In genomic region chr7:42961182-42961581, GRCh38 we compare ENCODE assay signal across 14 cellular contexts. TPM values are rescaled to one million over a fixed set of nuclear protein-coding genes. Genes with fewer than 3 reads are reported as not detected.
A peak's percentile ranks its signal among the peaks of the same experiment; 100 is the strongest.
DNase-seq lines count a peak whose midpoint lies in the region; ATAC-seq and TF ChIP-seq lines count a peak whose summit lies in the region.
"Had no signal": no experiment of that assay in that cellular context is flagged by ENCODE, and none has a peak within 500 bp of the region (broad histone marks: within the 10 kb centered on the region; RNA-seq: fewer than 3 reads in every experiment).

No MANE protein-coding gene starts in this region.

- TF ChIP-seq RAD21 in SK-N-SH (IDR thresholded peaks at IDR 0.05; ENCODE audit: low read length): no peak

- H4K91ac ChIP-seq in trophoblast cell (ENCODE audit: low read depth, low read length): no peak overlapping the region

- no peak overlapping the region for H4K12ac ChIP-seq in trophoblast cell (ENCODE audit: low read depth, low read length)

- H3K9me2 ChIP-seq in SK-N-SH: no peaks in the 10 kb centered on the region

- 2% methylated on average over 2 of the region's 2 CpGs for WGBS in SK-N-SH (ENCODE audit: low lambda C conversion rate)
- WGBS in trophoblast cell (ENCODE audit: extremely low coverage, insufficient coverage, insufficient read length): no CpG with 5 or more reads among the region's 2 CpGs

- no peak overlapping the region for H3K23ac ChIP-seq in trophoblast cell (ENCODE audit: low read length)

- intact Hi-C loops in Caco-2 (cut with micrococcal nuclease; ENCODE audit: unreplicated experiment): no loop called here

- peaks cover 13% of the 10 kb centered on the region for H3K27me3 Mint-ChIP-seq in Caco-2 (ENCODE audit: insufficient read depth, unreplicated experiment)

- CTCF ChIA-PET in SK-N-SH (lab: Yijun Ruan, JAX): interaction anchor here (0.9 to 2.6 kb wide), 6 partner anchors 11 to 622 kb away, joined by 3 to 17 read pairs (median 5); partner anchors contain the start of gene STK17A
- CTCF ChIA-PET in Caco-2 (lab: Charles Lee): no interaction called here

- no peaks in the 10 kb centered on the region for H3K79me1 ChIP-seq in trophoblast cell (ENCODE audit: low read length)

- no peak overlapping the region for H2BK12ac ChIP-seq in trophoblast cell (ENCODE audit: low read length)

- H3K36me3 Mint-ChIP-seq in Caco-2 (ENCODE audit: insufficient read depth, unreplicated experiment): no peaks in the 10 kb centered on the region

- H2BK5ac ChIP-seq in trophoblast cell (ENCODE audit: low read depth, low read length, poor library complexity): no peak overlapping the region

- no peak overlapping the region for H3K18ac ChIP-seq in trophoblast cell (ENCODE audit: low read length)

- no peak overlapping the region for H2BK120ac ChIP-seq in trophoblast cell (ENCODE audit: insufficient read depth, low read length, poor library complexity)

- no peak for TF ChIP-seq CTCF in SK-N-SH (IDR thresholded peaks at IDR 0.05)
- no peak for TF ChIP-seq CTCF in WERI-Rb-1 (IDR thresholded peaks at IDR 0.05; ENCODE audit: low read depth, low read length)
- no peak for TF ChIP-seq CTCF in Caco-2 (IDR thresholded peaks at IDR 0.05; ENCODE audit: insufficient read depth in 1 of 2, low read depth in 1 of 2, low read length in 1 of 2, severe bottlenecking in 1 of 2, unreplicated experiment in 1 of 2)

- H3K9me3 ChIP-seq in SK-N-SH (no peaks in the 10 kb centered on the region), WERI-Rb-1 (ENCODE audit: severe bottlenecking) (peaks cover 2% of the 10 kb centered on the region), trophoblast cell (ENCODE audit: insufficient read depth, low read depth, low read length) (no peaks in the 10 kb centered on the region), Caco-2 (peaks cover 6% of the 10 kb centered on the region; the same call in 1 of the 2 replicates)

- no peaks in the 10 kb centered on the region for H3K36me3 ChIP-seq in SK-N-SH (replicated peaks in 1 of 2; ENCODE audit: control insufficient read depth in 1 of 2, insufficient read depth in 2 of 2, low read length in 1 of 2)
- no peaks in the 10 kb centered on the region for H3K36me3 ChIP-seq in WERI-Rb-1
- H3K36me3 ChIP-seq in trophoblast cell (ENCODE audit: control insufficient read depth in 1 of 2, insufficient read depth in 2 of 2, low read length in 2 of 2): no peaks in the 10 kb centered on the region
- H3K36me3 ChIP-seq in Caco-2 (ENCODE audit: control insufficient read depth, insufficient read depth, low read length): no peaks in the 10 kb centered on the region
- H3K36me3 ChIP-seq: BLaER1 had no signal

- POLR2A ChIA-PET in SK-N-SH (lab: Yijun Ruan, JAX) (no interaction called here), Caco-2 (lab: Charles Lee) (no interaction called here)

- TF ChIP-seq EP300 in SK-N-SH (IDR thresholded peaks at IDR 0.05; ENCODE audit: borderline replicate concordance in 1 of 2, low read depth in 1 of 2, low read length in 1 of 2): no peak

- no peaks in the 10 kb centered on the region for H3K4me1 ChIP-seq in SK-N-SH (ENCODE audit: control insufficient read depth in 1 of 2, insufficient read depth in 2 of 2, low read depth in 1 of 2, low read length in 1 of 2)
- peaks cover 5 to 8% of the 10 kb centered on the region in 2 experiments for H3K4me1 ChIP-seq in trophoblast cell (ENCODE audit: control insufficient read depth in 1 of 2, insufficient read depth in 2 of 2, low read length in 2 of 2)
- no peaks in the 10 kb centered on the region for H3K4me1 ChIP-seq in Caco-2

- no peaks in the 10 kb centered on the region for H4K20me1 ChIP-seq in SK-N-SH (ENCODE audit: insufficient read depth)
- H4K20me1 ChIP-seq: BLaER1 had no signal

- no peak overlapping the region for H3K4me2 ChIP-seq in SK-N-SH
- no peak overlapping the region for H3K4me2 ChIP-seq in trophoblast cell (ENCODE audit: low read length)
- H3K4me2 ChIP-seq: BLaER1 had no signal

- H3K27me3 ChIP-seq in SK-N-SH (ENCODE audit: insufficient read depth): peaks cover 20% of the 10 kb centered on the region; the same call in 1 of the 2 replicates
- no peaks in the 10 kb centered on the region for H3K27me3 ChIP-seq in WERI-Rb-1 (ENCODE audit: insufficient read depth, low read depth, severe bottlenecking)
- no peaks in the 10 kb centered on the region for H3K27me3 ChIP-seq in trophoblast cell (ENCODE audit: insufficient read depth, low read length)
- no peaks in the 10 kb centered on the region for H3K27me3 ChIP-seq in Caco-2 (replicated peaks; ENCODE audit: control insufficient read depth, insufficient read depth, low read length)
- H3K27me3 ChIP-seq: BLaER1 had no signal

- H4K8ac ChIP-seq in trophoblast cell (ENCODE audit: low read depth, low read length): no peak overlapping the region

- H3K4me1 Mint-ChIP-seq in Caco-2 (ENCODE audit: low read depth, unreplicated experiment): no peaks in the 10 kb centered on the region

- no peaks in the 10 kb centered on the region for H3K79me2 ChIP-seq in SK-N-SH (ENCODE audit: insufficient read depth)
- no peaks in the 10 kb centered on the region for H3K79me2 ChIP-seq in trophoblast cell (ENCODE audit: control insufficient read depth, insufficient read depth, low read length, poor library complexity)

- H3K27ac Mint-ChIP-seq in Caco-2 (ENCODE audit: unreplicated experiment): no peak overlapping the region

- H3K4me3 ChIP-seq in SK-N-SH (ENCODE audit: low read depth in 2 of 2, low read length in 1 of 2): no peak overlapping the region
- H3K4me3 ChIP-seq in WERI-Rb-1 (ENCODE audit: low read depth, low read length): no peak overlapping the region
- no peak overlapping the region for H3K4me3 ChIP-seq in trophoblast cell (ENCODE audit: low read depth, low read length)
- no peak overlapping the region for H3K4me3 ChIP-seq in Caco-2 (ENCODE audit: low read depth, low read length)
- H3K4me3 ChIP-seq: BLaER1 had no signal

- peak; percentile 21; the same call in 1 of the 3 replicates for ATAC-seq in SK-N-SH treated with all-trans-retinoic acid at 6 μM for 48 hours
- ATAC-seq: HCT116 had no signal

- no peak overlapping the region for H3K14ac ChIP-seq in trophoblast cell (ENCODE audit: low read length)

- DNase-seq in SK-N-SH (no peak), KBM-7 (peak; percentile 13), WERI-Rb-1 (peak; percentile 40), trophoblast cell (peak; percentile 37 to 55), Caco-2 (no peak), NCI-H526 (lab: John Stamatoyannopoulos, UW) (no peak)
- DNase-seq: 8988T, AML-193, Calu3, DMS 273 treated with DMSO at 0.1 percent for 48 hours had no signal

- H2AFZ ChIP-seq in SK-N-SH (ENCODE audit: low read depth) (no peak overlapping the region), trophoblast cell (ENCODE audit: insufficient read depth, low read length, poor library complexity) (no peak overlapping the region)

- H3K4me3 Mint-ChIP-seq in Caco-2 (ENCODE audit: unreplicated experiment): no peak overlapping the region

- no peak overlapping the region for H2AK5ac ChIP-seq in trophoblast cell (ENCODE audit: low read length)

- H3K9ac ChIP-seq in SK-N-SH (no peak overlapping the region), trophoblast cell (ENCODE audit: low read length) (no peak overlapping the region)
- H3K9ac ChIP-seq: BLaER1 had no signal

- no peaks in the 10 kb centered on the region for H3F3A ChIP-seq in SK-N-SH (replicated peaks; ENCODE audit: insufficient read depth)

- in situ Hi-C loops in KBM-7 (cut with MboI; ENCODE audit: low pct_unique_long_range_greater_than_20kb, low sequenced_read_pairs): no loop called here

- no TSS peak for BruUV-seq in Caco-2 (replicated peaks; lab: Mats Ljungman, UMichigan)

- H3K4ac ChIP-seq in trophoblast cell (ENCODE audit: low read depth, low read length): no peak overlapping the region

- H3K27ac ChIP-seq in SK-N-SH (ENCODE audit: low read depth in 2 of 2, low read length in 1 of 2): no peak overlapping the region
- no peak overlapping the region for H3K27ac ChIP-seq in WERI-Rb-1
- no peak overlapping the region for H3K27ac ChIP-seq in trophoblast cell (ENCODE audit: low read depth, low read length)
- H3K27ac ChIP-seq: BLaER1, HL-60 had no signal

- H3K9me3 Mint-ChIP-seq in Caco-2 (ENCODE audit: unreplicated experiment): no peaks in the 10 kb centered on the region

TF ChIP-seq in SK-N-SH treated with all-trans-retinoic acid at 6 μM for 48 hours, 23 proteins besides CTCF, POLR2A, EP300 and RAD21 (continues in another document):
- TF ChIP-seq TCF4 (CRISPR knock-in tag; IDR thresholded peaks at IDR 0.05; ENCODE audit: borderline replicate concordance): no peak
- 0 out of 2 replicates have a peak, but pooled peaks have one; percentile 22 for TF ChIP-seq CSDC2 (CRISPR knock-in tag; IDR thresholded peaks at IDR 0.05)
- no peak for TF ChIP-seq ZNF70 (CRISPR knock-in tag; IDR thresholded peaks at IDR 0.05)
- TF ChIP-seq ARNTL (CRISPR knock-in tag; IDR thresholded peaks at IDR 0.05; ENCODE audit: borderline replicate concordance, low read depth): no peak
- TF ChIP-seq ZNF8 (CRISPR knock-in tag; IDR thresholded peaks at IDR 0.05): no peak

TF ChIP-seq in SK-N-SH, 30 proteins besides CTCF, POLR2A, EP300 and RAD21 (continues in another document):
- no peak for TF ChIP-seq GABPA (IDR thresholded peaks at IDR 0.05; ENCODE audit: low read depth)
- no peak for TF ChIP-seq NRF1 (IDR thresholded peaks at IDR 0.05; ENCODE audit: low read depth, low read length)
- no peak for TF ChIP-seq FOXM1 (IDR thresholded peaks at IDR 0.05; ENCODE audit: low read depth)
- TF ChIP-seq TEAD4 (IDR thresholded peaks at IDR 0.05; ENCODE audit: borderline replicate concordance, insufficient read depth): no peak
- TF ChIP-seq, protein P1, sequence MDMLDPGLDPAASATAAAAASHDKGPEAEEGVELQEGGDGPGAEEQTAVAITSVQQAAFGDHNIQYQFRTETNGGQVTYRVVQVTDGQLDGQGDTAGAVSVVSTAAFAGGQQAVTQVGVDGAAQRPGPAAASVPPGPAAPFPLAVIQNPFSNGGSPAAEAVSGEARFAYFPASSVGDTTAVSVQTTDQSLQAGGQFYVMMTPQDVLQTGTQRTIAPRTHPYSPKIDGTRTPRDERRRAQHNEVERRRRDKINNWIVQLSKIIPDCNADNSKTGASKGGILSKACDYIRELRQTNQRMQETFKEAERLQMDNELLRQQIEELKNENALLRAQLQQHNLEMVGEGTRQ (IDR thresholded peaks at IDR 0.05; ENCODE audit: borderline replicate concordance, low read depth, low read length): no peak

RNA-seq across cellular contexts. Expression of gene MRPL32, which starts 29.0 kb away (rescaled TPM):
- 73.1 and 87.5 TPM in 2 replicates for polyA plus RNA-seq in SK-N-SH (2012; rRNA removed)
- 82.4 and 97.0 TPM in 2 replicates for polyA plus RNA-seq in SK-N-SH (2012; cell fraction: cytosol; rRNA removed)
- polyA plus RNA-seq in SK-N-SH (2012; cell fraction: nucleus; rRNA removed): 86.2 and 137 TPM in 2 replicates
- polyA plus RNA-seq in trophoblast cell (2013): 60.2 and 70.0 TPM in 2 replicates
- total RNA-seq in Caco-2 (2022): 61.6 and 63.6 TPM in 2 replicates

RNA-seq across cellular contexts. Expression of gene PSMA2, which starts 29.2 kb away (rescaled TPM):
- 101 and 132 TPM in 2 replicates for polyA plus RNA-seq in SK-N-SH (2012; rRNA removed)
- 173 and 232 TPM in 2 replicates for polyA plus RNA-seq in SK-N-SH (2012; cell fraction: cytosol; rRNA removed)
- 30.5 and 55.1 TPM in 2 replicates for polyA plus RNA-seq in SK-N-SH (2012; cell fraction: nucleus; rRNA removed)
- polyA plus RNA-seq in trophoblast cell (2013): 200 and 207 TPM in 2 replicates
- total RNA-seq in Caco-2 (2022): 147 and 159 TPM in 2 replicates

RNA-seq across cellular contexts. Expression of gene C7orf25, which starts 49.3 kb away (rescaled TPM):
- polyA plus RNA-seq in SK-N-SH (2012; rRNA removed): 6.1 and 7.8 TPM in 2 replicates
- polyA plus RNA-seq in SK-N-SH (2012; cell fraction: cytosol; rRNA removed): 9.1 and 11.6 TPM in 2 replicates
- polyA plus RNA-seq in SK-N-SH (2012; cell fraction: nucleus; rRNA removed): 3.9 and 5.4 TPM in 2 replicates
- 3.9 and 4.7 TPM in 2 replicates for polyA plus RNA-seq in trophoblast cell (2013)
- 2.7 and 3.2 TPM in 2 replicates for total RNA-seq in Caco-2 (2022)

Comparison
In these comparisons a context has a peak if more than half of its experiments do, and no peak if none do; other contexts are left out.
1. DNase-seq: peak in KBM-7 (single experiment), WERI-Rb-1 (single experiment) and trophoblast cell (2 of 2); none in SK-N-SH (single experiment), Caco-2 (0 of 2) and NCI-H526 (0 of 2).